25 cellular contexts compared by ENCODE assay signal in genomic region chr12:3544296-3544965, GRCh38. TPM values are rescaled to one million over a fixed set of nuclear protein-coding genes. Genes with fewer than 3 reads are reported as not detected.
"Had no signal": no experiment of that assay in that cellular context is flagged by ENCODE, and none has a peak within 500 bp of the region (broad histone marks: within the 10 kb centered on the region; RNA-seq: fewer than 3 reads in every experiment).

No MANE protein-coding gene starts in this region.

- H3K27ac ChIP-seq: breast epithelium, gastroesophageal sphincter, heart left ventricle, lower lobe of right lung, sigmoid colon, testis had no signal

- FAIRE-seq: colon, kidney had no signal

- DNase-seq: activated CD8-positive, alpha-beta memory T cell treated with anti-CD3 and anti-CD28 coated beads, Interleukin-2, amount 50 U/mL, for 48 hours; activated effector memory CD4-positive, alpha-beta T cell treated with Interleukin-2 at 50 U/mL for 16 hours; activated naive CD4-positive, alpha-beta T cell treated with anti-CD3 and anti-CD28 coated beads for 36 hours; activated naive CD8-positive, alpha-beta T cell treated with anti-CD3 and anti-CD28 coated beads, Interleukin-2, amount 10 ng/mL, durations not matched to agents 7 days and 5 days; activated T-cell treated with anti-CD3 and anti-CD28 coated beads, Interleukin-2, amount 50 U/mL, for 72 hours; amniotic stem cell; heart left ventricle; kidney; lower lobe of right lung; mesendoderm; naive thymus-derived CD4-positive, alpha-beta T cell; occipital lobe; sigmoid colon; stimulated activated CD4-positive, alpha-beta T cell treated with anti-CD3 and anti-CD28 coated beads, Interleukin-2, amount 100 ng/mL, for 48 hours; stimulated activated CD8-positive, alpha-beta memory T cell treated with anti-CD3 and anti-CD28 coated beads, Interleukin-4, amount 100 ng/mL, for 48 hours; stimulated activated naive B cell treated with anti-CD40 and anti-IgM and Interleukin-4, amounts not matched to agents 10 μg/mL and 1 μg/mL and 100 μg/mL, for 72 hours; T-helper 1 cell; testis had no signal

- H3K9me3 ChIP-seq: breast epithelium, gastroesophageal sphincter, heart left ventricle, lower lobe of right lung, sigmoid colon, testis had no signal

- ATAC-seq: activated T-cell treated with anti-CD3 and anti-CD28 coated beads, Interleukin-2, amount 50 U/mL, for 72 hours; gastroesophageal sphincter; heart left ventricle; left lobe of liver; lower lobe of right lung; naive thymus-derived CD4-positive, alpha-beta T cell; stimulated activated naive B cell treated with anti-CD40 and anti-IgM and Interleukin-4, amounts not matched to agents 10 μg/mL and 1 μg/mL and 100 μg/mL, for 72 hours; WTC11 had no signal

- H3K36me3 ChIP-seq: breast epithelium, gastroesophageal sphincter, heart left ventricle, lower lobe of right lung, sigmoid colon had no signal

- H3K4me3 ChIP-seq: breast epithelium, gastroesophageal sphincter, heart left ventricle, lower lobe of right lung, sigmoid colon, testis had no signal

- H3K4me1 ChIP-seq: breast epithelium, gastroesophageal sphincter, heart left ventricle, lower lobe of right lung, sigmoid colon, testis had no signal

- H3K27me3 ChIP-seq: testis had no signal

RNA-seq across cellular contexts. Expression of gene PRMT8, which starts 53.4 kb away (rescaled TPM):
- total RNA-seq: activated naive CD4-positive, alpha-beta T cell treated with anti-CD3 and anti-CD28 coated beads for 36 hours; activated naive CD8-positive, alpha-beta T cell treated with anti-CD3 and anti-CD28 coated beads, Interleukin-2, amount 10 ng/mL, durations not matched to agents 7 days and 5 days; activated T-cell treated with anti-CD3 and anti-CD28 coated beads, Interleukin-2, amount 50 U/mL, for 72 hours; breast epithelium; heart left ventricle; kidney; left lobe of liver; naive thymus-derived CD4-positive, alpha-beta T cell; posterior vena cava; renal cortical epithelial cell had no signal
- polyA plus RNA-seq: heart left ventricle; naive thymus-derived CD4-positive, alpha-beta T cell had no signal
